In the genomic region with DNA sequence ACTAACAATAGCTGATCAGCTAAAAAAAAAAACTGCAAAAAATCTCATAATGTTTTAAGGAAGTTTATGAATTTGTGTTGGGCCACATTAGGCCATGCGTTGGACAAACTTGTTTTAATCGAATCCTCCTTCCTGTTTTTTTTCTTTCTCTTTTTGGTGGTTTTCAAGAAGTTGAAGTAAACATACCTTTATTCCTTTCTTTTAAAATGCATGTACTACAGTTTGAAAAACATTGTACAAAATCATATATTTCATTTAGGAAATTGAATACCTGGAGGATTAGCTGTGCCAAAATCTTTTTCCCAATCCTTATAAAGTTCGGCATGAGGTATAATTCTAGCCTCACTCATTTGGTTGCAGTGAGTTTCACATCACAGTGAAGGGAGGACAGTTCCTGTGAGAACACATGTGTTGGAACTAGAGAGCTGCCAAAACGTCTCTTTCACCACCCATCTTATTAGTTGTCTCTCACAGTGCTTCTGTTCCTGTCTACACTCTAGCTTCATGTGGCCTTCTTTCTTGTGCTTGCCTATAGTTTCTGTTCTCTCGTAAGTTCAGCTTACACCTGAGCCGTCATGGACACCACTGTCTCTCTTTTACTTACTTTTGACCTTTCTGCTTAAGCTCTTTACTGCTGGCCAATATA, we compare ENCODE assay signal across 8 cellular contexts. TPM values are rescaled to one million over a fixed set of nuclear protein-coding genes. Genes with fewer than 3 reads are reported as not detected.
A peak's percentile ranks its signal among the peaks of the same experiment; 100 is the strongest.
DNase-seq lines count a peak whose midpoint lies in the region; ATAC-seq lines count a peak whose summit lies in the region.

No MANE protein-coding gene starts in this region.

- peak; percentile 92 for ATAC-seq in Right ventricle myocardium superior (ENCODE audit: poor library complexity)
- peak; percentile 81 for ATAC-seq in HG02678 (IDR thresholded peaks at IDR 0.05; ENCODE audit: unreplicated experiment)

- H3K36me3 Mint-ChIP-seq in dendritic cell treated with granulocyte-macrophage colony-stimulating factor and Interleukin-4, amounts not matched to agents 40 ng/mL and 50 ng/mL, for 4 days (ENCODE audit: low read depth) = peaks cover 24% of the 10 kb centered on the region

- H3K27ac Mint-ChIP-seq in dendritic cell treated with granulocyte-macrophage colony-stimulating factor and Interleukin-4, amounts not matched to agents 40 ng/mL and 50 ng/mL, for 4 days = peak overlapping the region; percentile 81

- H3K4me3 Mint-ChIP-seq in dendritic cell treated with granulocyte-macrophage colony-stimulating factor and Interleukin-4, amounts not matched to agents 40 ng/mL and 50 ng/mL, for 4 days = peak overlapping the region; percentile 61

- intact Hi-C loops in Right ventricle myocardium superior (cut with DNase I) = no loop called here
- intact Hi-C loops in cardiac septum (cut with DNase I) = no loop called here
- intact Hi-C loops in dendritic cell treated with granulocyte-macrophage colony-stimulating factor and Interleukin-4, amounts not matched to agents 40 ng/mL and 50 ng/mL, for 4 days (cut with micrococcal nuclease) = no loop called here

- no peaks in the 10 kb centered on the region for H3K27me3 Mint-ChIP-seq in dendritic cell treated with granulocyte-macrophage colony-stimulating factor and Interleukin-4, amounts not matched to agents 40 ng/mL and 50 ng/mL, for 4 days

- peaks cover 52% of the 10 kb centered on the region for H3K4me1 Mint-ChIP-seq in dendritic cell treated with granulocyte-macrophage colony-stimulating factor and Interleukin-4, amounts not matched to agents 40 ng/mL and 50 ng/mL, for 4 days (ENCODE audit: low read depth)

- DNase-seq in Right ventricle myocardium superior = no peak
- no peak for DNase-seq in cardiac septum (ENCODE audit: low spot score)
- peak; percentile 66 to 80 for DNase-seq in NCI-H446 (lab: John Stamatoyannopoulos, UW)
- peak; percentile 64 for DNase-seq in pons (ENCODE audit: low spot score)
- no peak for DNase-seq in mucosa of gallbladder (ENCODE audit: low spot score)
- no peak for DNase-seq in HUDEP-2 (lab: John Stamatoyannopoulos, UW; ENCODE audit: unreplicated experiment in 76 of 76)

- H3K9me3 Mint-ChIP-seq in dendritic cell treated with granulocyte-macrophage colony-stimulating factor and Interleukin-4, amounts not matched to agents 40 ng/mL and 50 ng/mL, for 4 days = no peaks in the 10 kb centered on the region

RNA-seq across cellular contexts. Expression of a gene that starts 37.7 kb away (rescaled TPM):
- 7.2 TPM for total RNA-seq in Right ventricle myocardium superior
- total RNA-seq in cardiac septum = 11.7 TPM
- 32.8 TPM for total RNA-seq in mucosa of gallbladder

Comparison
In these comparisons a context has a peak if more than half of its experiments do, and no peak if none do; other contexts are left out.
1. DNase-seq: peak in NCI-H446 (2 of 2) and pons (single experiment); none in Right ventricle myocardium superior (single experiment), cardiac septum (single experiment), mucosa of gallbladder (single experiment) and HUDEP-2 (0 of 76).